In genomic region chr10:94076325-94076841, GRCh38 we compare ENCODE assay signal across 9 cellular contexts.
A peak's percentile ranks its signal among the peaks of the same experiment; 100 is the strongest.
DNase-seq lines count a peak whose midpoint lies in the region; ATAC-seq, FAIRE-seq and TF ChIP-seq lines count a peak whose summit lies in the region.
"Had no signal": no experiment of that assay in that cellular context is flagged by ENCODE, and none has a peak within 500 bp of the region (broad histone marks: within the 10 kb centered on the region; RNA-seq: fewer than 3 reads in every experiment).

No MANE protein-coding gene starts in this region.

- peaks cover 14% of the 10 kb centered on the region for H3K36me3 Mint-ChIP-seq in endodermal cell (ENCODE audit: low read depth)

- H3K4me3 ChIP-seq in endodermal cell (ENCODE audit: low read length) (no peak overlapping the region), mesenchymal stem cell (ENCODE audit: insufficient read depth in 1 of 2, low read depth in 1 of 2, low read length in 2 of 2) (no peak overlapping the region)

- H3K4me1 ChIP-seq in endodermal cell (ENCODE audit: control insufficient read depth, insufficient read depth, low read length) (no peaks in the 10 kb centered on the region), mesenchymal stem cell (ENCODE audit: control insufficient read depth, insufficient read depth, low read depth, low read length) (peaks cover 2% of the 10 kb centered on the region)

- peak; percentile 69 for TF ChIP-seq CTCF in endodermal cell (conservative IDR thresholded peaks at IDR 0.05)

- no peak overlapping the region for H3K9ac ChIP-seq in endodermal cell (ENCODE audit: extremely low read depth, low read length, poor library complexity, severe bottlenecking)
- peak overlapping the region; percentile 26 for H3K9ac ChIP-seq in mesenchymal stem cell (ENCODE audit: low read length)

- H3K9me3 Mint-ChIP-seq in endodermal cell = peaks cover 20% of the 10 kb centered on the region
- peaks cover 0 to 10% of the 10 kb centered on the region in 2 donors for H3K9me3 Mint-ChIP-seq in stimulated activated naive CD8-positive, alpha-beta T cell treated with anti-CD3 and anti-CD28 coated beads, Interleukin-15, amount 100 ng/mL, for 72 hours

- DNase-seq in ACHN = peak; percentile 34
- DNase-seq in LHCN-M2 (ENCODE audit: low read depth) = peak; percentile 76
- no peak for DNase-seq in endodermal cell
- peak; percentile 47 for DNase-seq in mesenchymal stem cell
- no peak for DNase-seq in urothelium cell line (ENCODE audit: low spot score)
- no peak for DNase-seq in stimulated activated naive CD8-positive, alpha-beta T cell treated with anti-CD3 and anti-CD28 coated beads, Interleukin-15, amount 100 ng/mL, for 72 hours
- DNase-seq: NCI-H526 had no signal

- H3K79me1 ChIP-seq in mesenchymal stem cell (replicated peaks; ENCODE audit: low read length, poor library complexity, severe bottlenecking) = no peaks in the 10 kb centered on the region

- H3K27ac Mint-ChIP-seq in endodermal cell = no peak overlapping the region
- H3K27ac Mint-ChIP-seq in stimulated activated naive CD8-positive, alpha-beta T cell treated with anti-CD3 and anti-CD28 coated beads, Interleukin-15, amount 100 ng/mL, for 72 hours = peak overlapping the region in 1 of 2 donors; percentile 60

- H3K4me2 ChIP-seq in mesenchymal stem cell (ENCODE audit: low read length, poor library complexity, severe bottlenecking) = no peak overlapping the region

- no peak overlapping the region for H3K4ac ChIP-seq in mesenchymal stem cell (ENCODE audit: low read depth in 1 of 2, low read length in 2 of 2)

- WGBS in endodermal cell (ENCODE audit: insufficient coverage in 1 of 2, insufficient read length in 1 of 2), 2 experiments = 43 to 88% methylated on average over 1 to 2 of the region's 2 CpGs
- 93% methylated on average over 2 of the region's 2 CpGs for WGBS in mesenchymal stem cell

- FAIRE-seq in urothelium cell line (lab: Jason Lieb, UNC) = no peak

- H2BK12ac ChIP-seq in mesenchymal stem cell (ENCODE audit: low read length in 2 of 2) = no peak overlapping the region

- H3K27ac ChIP-seq in endodermal cell (ENCODE audit: low read depth, low read length) (no peak overlapping the region), mesenchymal stem cell (ENCODE audit: low read length, poor library complexity, severe bottlenecking) (no peak overlapping the region)

- no peak overlapping the region for H2AK5ac ChIP-seq in mesenchymal stem cell (ENCODE audit: low read length, severe bottlenecking)

- H2BK15ac ChIP-seq in mesenchymal stem cell (ENCODE audit: low read depth, poor library complexity, severe bottlenecking) = no peak overlapping the region

- ATAC-seq in HG03175 (IDR thresholded peaks at IDR 0.05; ENCODE audit: unreplicated experiment) = no peak
- ATAC-seq in HG03039 (IDR thresholded peaks at IDR 0.05; ENCODE audit: unreplicated experiment) = no peak
- ATAC-seq in stimulated activated naive CD8-positive, alpha-beta T cell treated with anti-CD3 and anti-CD28 coated beads, Interleukin-15, amount 100 ng/mL, for 72 hours = no peak

- peaks cover 3% of the 10 kb centered on the region for H3K27me3 Mint-ChIP-seq in endodermal cell (ENCODE audit: insufficient read depth)
- peaks cover 31% of the 10 kb centered on the region for H3K27me3 Mint-ChIP-seq in stimulated activated naive CD8-positive, alpha-beta T cell treated with anti-CD3 and anti-CD28 coated beads, Interleukin-15, amount 100 ng/mL, for 72 hours

- H2AFZ ChIP-seq in mesenchymal stem cell (ENCODE audit: low read depth, low read length) = no peak overlapping the region

- H4K8ac ChIP-seq in mesenchymal stem cell (ENCODE audit: low read length) = no peak overlapping the region

- no peak overlapping the region for H2BK120ac ChIP-seq in mesenchymal stem cell (ENCODE audit: low read depth, low read length)

- no peak overlapping the region for H4K91ac ChIP-seq in mesenchymal stem cell (ENCODE audit: low read length)

- H2BK5ac ChIP-seq in mesenchymal stem cell (ENCODE audit: low read depth, low read length, poor library complexity, severe bottlenecking) = no peak overlapping the region

- no peak overlapping the region for H3K14ac ChIP-seq in mesenchymal stem cell (ENCODE audit: low read length in 2 of 2)

- H3K18ac ChIP-seq in mesenchymal stem cell (ENCODE audit: low read depth in 1 of 2, low read length in 2 of 2) = no peak overlapping the region

- H3K36me3 ChIP-seq in endodermal cell (ENCODE audit: control insufficient read depth, insufficient read depth, low read length) (peaks cover 7% of the 10 kb centered on the region), mesenchymal stem cell (ENCODE audit: control insufficient read depth in 1 of 2, insufficient read depth in 2 of 2, low read depth in 1 of 2, low read length in 2 of 2) (no peaks in the 10 kb centered on the region)

- no peak overlapping the region for H3K23ac ChIP-seq in mesenchymal stem cell (ENCODE audit: low read length in 2 of 2)

- H3K9me3 ChIP-seq in endodermal cell (ENCODE audit: control insufficient read depth, low read length) (peaks cover 19% of the 10 kb centered on the region), mesenchymal stem cell (ENCODE audit: control insufficient read depth, low read length) (no peaks in the 10 kb centered on the region)

- H3K27me3 ChIP-seq in endodermal cell (ENCODE audit: control insufficient read depth, insufficient read depth, low read length, poor library complexity, severe bottlenecking) = no peaks in the 10 kb centered on the region
- no peaks in the 10 kb centered on the region for H3K27me3 ChIP-seq in mesenchymal stem cell (ENCODE audit: control insufficient read depth in 1 of 2, insufficient read depth in 1 of 2, low read length in 2 of 2)

- H3K4me3 Mint-ChIP-seq in endodermal cell = no peak overlapping the region
- H3K4me3 Mint-ChIP-seq in stimulated activated naive CD8-positive, alpha-beta T cell treated with anti-CD3 and anti-CD28 coated beads, Interleukin-15, amount 100 ng/mL, for 72 hours = no peak overlapping the region

- peaks cover 13% of the 10 kb centered on the region for H3K4me1 Mint-ChIP-seq in endodermal cell
- no peaks in the 10 kb centered on the region for H3K4me1 Mint-ChIP-seq in stimulated activated naive CD8-positive, alpha-beta T cell treated with anti-CD3 and anti-CD28 coated beads, Interleukin-15, amount 100 ng/mL, for 72 hours

- in situ Hi-C loops in ACHN (cut with HindIII; ENCODE audit: low pct_ligation_motif_present, low pct_unique_long_range_greater_than_20kb, low sequenced_read_pairs) = no loop called here

Comparison
In these comparisons a context has a peak if more than half of its experiments do, and no peak if none do; other contexts are left out.
1. DNase-seq: peak in ACHN (single experiment), LHCN-M2 (single experiment) and mesenchymal stem cell (single experiment); none in endodermal cell (single experiment), urothelium cell line (single experiment) and stimulated activated naive CD8-positive, alpha-beta T cell treated with anti-CD3 and anti-CD28 coated beads, Interleukin-15, amount 100 ng/mL, for 72 hours (0 of 2).